Comparison of ENCODE assay signal across 22 cellular contexts in genomic region chr3:88775026-88775690, GRCh38.
"Had no signal": no experiment of that assay in that cellular context is flagged by ENCODE, and none has a peak within 500 bp of the region (broad histone marks: within the 10 kb centered on the region; RNA-seq: fewer than 3 reads in every experiment).

No MANE protein-coding gene starts in this region.

- FAIRE-seq: HTR-8/SVneo, K562, RCC 7860 had no signal

- ATAC-seq: K562 had no signal

- H3K27ac ChIP-seq: HL-60, KMS-11 had no signal

- H3K4me3 ChIP-seq: K562 had no signal

- H3K9me3 ChIP-seq: SK-N-SH had no signal

- DNase-seq: Kasumi-1, MV-4-11, NCI-H1048, NCI-H1436, NCI-H187, NCI-H2029, NCI-H2081 treated with DMSO at 0.1 percent for 48 hours, NCI-H2227 treated with DMSO at 0.1 percent for 48 hours, NCI-H446, NCI-H510A, NCI-H524 treated with DMSO at 0.1 percent for 48 hours, NCI-H69, NCI-H774, RPMI8226, SHP77, SK-N-SH, SW 1271 had no signal
